Comparison of ENCODE assay signal across 2 cellular contexts in genomic region chr6:17596085-17596484, GRCh38.
TF ChIP-seq lines count a peak whose summit lies in the region.

No MANE protein-coding gene starts in this region.

TF ChIP-seq in IMR-90, 13 proteins besides CTCF, POLR2A, EP300 and RAD21:
- TF ChIP-seq RCOR1 (IDR thresholded peaks at IDR 0.05; ENCODE audit: insufficient replicate concordance, low read length) (no peak), CEBPB (IDR thresholded peaks at IDR 0.05; ENCODE audit: low read depth, low read length) (peak; percentile 68)

TF ChIP-seq in H1, 55 proteins besides CTCF, POLR2A, EP300 and RAD21:
- TF ChIP-seq CEBPB (IDR thresholded peaks at IDR 0.05; ENCODE audit: low read depth, low read length) (peak; percentile 36; the same call in 1 of the 2 replicates), MAFK (IDR thresholded peaks at IDR 0.05; ENCODE audit: low read depth, low read length) (no peak)
